Comparison of ENCODE assay signal across 1 cellular context in genomic region chr20:18090044-18090443, GRCh38.
TF ChIP-seq lines count a peak whose summit lies in the region.

No MANE protein-coding gene starts in this region.

TF ChIP-seq in HCT116, 20 proteins besides CTCF, POLR2A, EP300 and RAD21 (continued from another document):
- TF ChIP-seq SRF (IDR thresholded peaks at IDR 0.05; ENCODE audit: low read depth) (no peak), ZNF274 (IDR thresholded peaks at IDR 0.05; ENCODE audit: low read depth, low read length) (no peak), JUND (IDR thresholded peaks at IDR 0.05) (no peak), ZFX (IDR thresholded peaks at IDR 0.05) (no peak), EZH2phosphoT487 (IDR thresholded peaks at IDR 0.05; ENCODE audit: borderline replicate concordance) (no peak)
- TF ChIP-seq, protein P1, sequence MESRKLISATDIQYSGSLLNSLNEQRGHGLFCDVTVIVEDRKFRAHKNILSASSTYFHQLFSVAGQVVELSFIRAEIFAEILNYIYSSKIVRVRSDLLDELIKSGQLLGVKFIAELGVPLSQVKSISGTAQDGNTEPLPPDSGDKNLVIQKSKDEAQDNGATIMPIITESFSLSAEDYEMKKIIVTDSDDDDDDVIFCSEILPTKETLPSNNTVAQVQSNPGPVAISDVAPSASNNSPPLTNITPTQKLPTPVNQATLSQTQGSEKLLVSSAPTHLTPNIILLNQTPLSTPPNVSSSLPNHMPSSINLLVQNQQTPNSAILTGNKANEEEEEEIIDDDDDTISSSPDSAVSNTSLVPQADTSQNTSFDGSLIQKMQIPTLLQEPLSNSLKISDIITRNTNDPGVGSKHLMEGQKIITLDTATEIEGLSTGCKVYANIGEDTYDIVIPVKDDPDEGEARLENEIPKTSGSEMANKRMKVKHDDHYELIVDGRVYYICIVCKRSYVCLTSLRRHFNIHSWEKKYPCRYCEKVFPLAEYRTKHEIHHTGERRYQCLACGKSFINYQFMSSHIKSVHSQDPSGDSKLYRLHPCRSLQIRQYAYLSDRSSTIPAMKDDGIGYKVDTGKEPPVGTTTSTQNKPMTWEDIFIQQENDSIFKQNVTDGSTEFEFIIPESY (IDR thresholded peaks at IDR 0.05; ENCODE audit: extremely low read depth, insufficient replicate concordance, low read length), result no peak
